In genomic region chr11:132994038-132994502, GRCh38 we compare ENCODE assay signal across 14 cellular contexts.
DNase-seq lines count a peak whose midpoint lies in the region; ATAC-seq and TF ChIP-seq lines count a peak whose summit lies in the region.
"Had no signal": no experiment of that assay in that cellular context is flagged by ENCODE, and none has a peak within 500 bp of the region (broad histone marks: within the 10 kb centered on the region; RNA-seq: fewer than 3 reads in every experiment).

No MANE protein-coding gene starts in this region.

- H3K9me3 ChIP-seq in cardiac muscle cell (ENCODE audit: low read depth), result no peaks in the 10 kb centered on the region
- no peaks in the 10 kb centered on the region for H3K9me3 ChIP-seq in heart left ventricle
- no peaks in the 10 kb centered on the region for H3K9me3 ChIP-seq in iPS-18a (ENCODE audit: control insufficient read depth, low read depth, low read length)
- no peaks in the 10 kb centered on the region for H3K9me3 ChIP-seq in testis
- H3K9me3 ChIP-seq in uterus, result no peaks in the 10 kb centered on the region

- no peak overlapping the region for H3K9ac ChIP-seq in iPS-18a (ENCODE audit: low read length)

- H3K27me3 ChIP-seq in cardiac muscle cell (peaks cover 40% of the 10 kb centered on the region), heart left ventricle (peaks cover 0 to 53% (median 31%) of the 10 kb centered on the region in 9 donors), iPS-18a (ENCODE audit: control insufficient read depth, insufficient read depth, low read length) (peaks cover 47% of the 10 kb centered on the region), testis (no peaks in the 10 kb centered on the region), uterus (no peaks in the 10 kb centered on the region)

- WGBS in heart left ventricle, 4 donors, result 0 to 2% (median 1%) methylated on average over 24 to 30 of the region's 30 CpGs
- 0 to 1% methylated on average over 28 to 30 of the region's 30 CpGs for WGBS in testis, 2 donors

- TF ChIP-seq POLR2A in heart left ventricle (IDR thresholded peaks at IDR 0.05) (no peak), testis (IDR thresholded peaks at IDR 0.05) (no peak), uterus (IDR thresholded peaks at IDR 0.05) (no peak)

- H3K4me3 ChIP-seq in cardiac muscle cell (peak overlapping the region; percentile 19), heart left ventricle (peak overlapping the region in 5 of 12 donors; percentile 3 to 28 (median 7)), iPS-18a (ENCODE audit: low read length) (peak overlapping the region; percentile 47), testis (peak overlapping the region; percentile 18 to 49), uterus (no peak overlapping the region)

- TF ChIP-seq CTCF in cardiac muscle cell (IDR thresholded peaks at IDR 0.05; ENCODE audit: low read depth, low read length), result no peak
- no peak for TF ChIP-seq CTCF in heart left ventricle (IDR thresholded peaks at IDR 0.05)
- no peak for TF ChIP-seq CTCF in testis (IDR thresholded peaks at IDR 0.05)
- TF ChIP-seq CTCF in uterus (IDR thresholded peaks at IDR 0.05), result no peak

- H3K36me3 ChIP-seq in cardiac muscle cell (no peaks in the 10 kb centered on the region), heart left ventricle (no peaks in the 10 kb centered on the region), iPS-18a (ENCODE audit: control insufficient read depth, low read depth, low read length) (no peaks in the 10 kb centered on the region), testis (ENCODE audit: low read depth, missing control alignments) (no peaks in the 10 kb centered on the region), uterus (no peaks in the 10 kb centered on the region)

- no peaks in the 10 kb centered on the region for H3K4me1 ChIP-seq in cardiac muscle cell (ENCODE audit: low read depth)
- peaks cover 0 to 9% (median 0%) of the 10 kb centered on the region in 12 donors for H3K4me1 ChIP-seq in heart left ventricle
- H3K4me1 ChIP-seq in iPS-18a (ENCODE audit: control insufficient read depth, low read depth, low read length), result peaks cover 9% of the 10 kb centered on the region
- H3K4me1 ChIP-seq in testis, result peaks cover 4% of the 10 kb centered on the region
- no peaks in the 10 kb centered on the region for H3K4me1 ChIP-seq in uterus

- intact Hi-C loops in heart left ventricle (cut with DNase I), result no loop called here
- intact Hi-C loops in testis (cut with DNase I; ENCODE audit: low total_unique reads), result no loop called here
- intact Hi-C loops in uterus (cut with DNase I; ENCODE audit: low total_unique reads), result no loop called here

- DNase-seq in cardiac muscle cell (ENCODE audit: low read depth in 1 of 2, low spot score in 1 of 2) (peak in 1 of 2 donors; percentile 24), heart left ventricle (no peak), NCI-H748 treated with DMSO at 0.1 percent for 48 hours (lab: John Stamatoyannopoulos, UW) (peak; percentile 93), testis (no peak), uterus (no peak)
- DNase-seq: activated naive CD4-positive, alpha-beta T cell treated with anti-CD3 and anti-CD28 coated beads, Interleukin-2, amount 50 U/mL, for 16 hours; cortex of kidney; DMS 273 treated with DMSO at 0.1 percent for 48 hours; HCEC 1CT; kidney; NCI-H2107 had no signal

- H3K27ac ChIP-seq in cardiac muscle cell (no peak overlapping the region), heart left ventricle (no peak overlapping the region), iPS-18a (ENCODE audit: low read length) (no peak overlapping the region), testis (no peak overlapping the region), uterus (no peak overlapping the region)

- no peak for ATAC-seq in heart left ventricle
- no peak for ATAC-seq in HG02571 (IDR thresholded peaks at IDR 0.05; ENCODE audit: unreplicated experiment)
- ATAC-seq in HG03571 (IDR thresholded peaks at IDR 0.05; ENCODE audit: unreplicated experiment), result no peak

Comparison
In these comparisons a context has a peak if more than half of its experiments do, and no peak if none do; other contexts are left out.
1. H3K4me3 ChIP-seq: peak in cardiac muscle cell (single experiment), iPS-18a (single experiment) and testis (2 of 2); none in uterus (0 of 2).